ENCODE assay signal across 18 cellular contexts in genomic region chr19:29326351-29326750, GRCh38.
DNase-seq lines count a peak whose midpoint lies in the region; FAIRE-seq and TF ChIP-seq lines count a peak whose summit lies in the region.
"Had no signal": no experiment of that assay in that cellular context is flagged by ENCODE, and none has a peak within 500 bp of the region (broad histone marks: within the 10 kb centered on the region; RNA-seq: fewer than 3 reads in every experiment).

No MANE protein-coding gene starts in this region.

- H3K27me3 ChIP-seq in astrocyte (ENCODE audit: insufficient read depth, low read length) = no peaks in the 10 kb centered on the region
- H3K27me3 ChIP-seq in sigmoid colon = no peaks in the 10 kb centered on the region
- H3K27me3 ChIP-seq: Peyer's patch, SJSA1 had no signal

- H4K20me1 ChIP-seq in astrocyte (ENCODE audit: insufficient read depth, low read length) = no peaks in the 10 kb centered on the region

- WGBS in sigmoid colon, 2 donors = 69 to 70% methylated on average over 4 of the region's 4 CpGs

- H3K9me3 Mint-ChIP-seq in astrocyte (ENCODE audit: unreplicated experiment) = peaks cover 5% of the 10 kb centered on the region

- H3K9ac ChIP-seq in astrocyte (ENCODE audit: low read length) = no peak overlapping the region

- no peak overlapping the region for H2AFZ ChIP-seq in astrocyte (ENCODE audit: low read depth, low read length)

- CTCF ChIA-PET in HEK293 (lab: Yijun Ruan, JAX) = interaction anchor here (0.7 to 1.1 kb wide), 3 partner anchors 65 to 202 kb away, joined by 3 to 4 read pairs (median 3); no protein-coding TSS in a partner anchor

- POLR2A ChIA-PET in HEK293 (lab: Yijun Ruan, JAX) = no interaction called here

- H3K9me3 ChIP-seq in HEK293 (ENCODE audit: control insufficient read depth, insufficient read depth, low read depth, low read length) = no peaks in the 10 kb centered on the region
- H3K9me3 ChIP-seq in astrocyte (ENCODE audit: insufficient read depth, low read depth, low read length) = no peaks in the 10 kb centered on the region
- no peaks in the 10 kb centered on the region for H3K9me3 ChIP-seq in sigmoid colon
- H3K9me3 ChIP-seq: Peyer's patch, SJSA1 had no signal

- no peaks in the 10 kb centered on the region for H3K36me3 ChIP-seq in HEK293 (ENCODE audit: control insufficient read depth in 2 of 2, insufficient read depth in 1 of 2, low read length in 2 of 2)
- no peaks in the 10 kb centered on the region for H3K36me3 ChIP-seq in astrocyte (ENCODE audit: insufficient read depth, low read length)
- H3K36me3 ChIP-seq in sigmoid colon = no peaks in the 10 kb centered on the region
- H3K36me3 ChIP-seq: Peyer's patch, SJSA1 had no signal

- H3K27me3 Mint-ChIP-seq in astrocyte (ENCODE audit: low read depth, unreplicated experiment) = peaks cover 8% of the 10 kb centered on the region

- H3K27ac ChIP-seq in HEK293 (ENCODE audit: extremely low read depth, low read depth, low read length) = no peak overlapping the region
- no peak overlapping the region for H3K27ac ChIP-seq in astrocyte (ENCODE audit: low read depth, low read length)
- no peak overlapping the region for H3K27ac ChIP-seq in sigmoid colon
- H3K27ac ChIP-seq: Peyer's patch, SJSA1 had no signal

- no peak for FAIRE-seq in astrocyte (lab: Jason Lieb, UNC)
- FAIRE-seq: islet of Langerhans had no signal

- H3K27ac Mint-ChIP-seq in astrocyte (ENCODE audit: unreplicated experiment) = peak overlapping the region; percentile 49
- H3K27ac Mint-ChIP-seq: activated naive CD4-positive, alpha-beta T cell treated with anti-CD3 and anti-CD28 coated beads for 36 hours; T-cell had no signal

- no peak overlapping the region for H3K4me3 Mint-ChIP-seq in astrocyte (ENCODE audit: unreplicated experiment)
- H3K4me3 Mint-ChIP-seq: activated naive CD4-positive, alpha-beta T cell treated with anti-CD3 and anti-CD28 coated beads for 36 hours; activated T-cell treated with anti-CD3 and anti-CD28 coated beads, Interleukin-2, amount 50 U/mL, for 4 hours; T-cell had no signal

- H3K4me2 ChIP-seq in astrocyte (ENCODE audit: low read length) = no peak overlapping the region

- TF ChIP-seq CTCF in HEK293 (tag by site-specific recombination; IDR thresholded peaks at IDR 0.05) (no peak), astrocyte (IDR thresholded peaks at IDR 0.05; ENCODE audit: insufficient read depth, low read depth, low read length) (no peak), sigmoid colon (IDR thresholded peaks at IDR 0.05) (no peak)

- H3K4me3 ChIP-seq in HEK293 (ENCODE audit: low read depth, low read length) (no peak overlapping the region), astrocyte (ENCODE audit: insufficient read depth, low read depth, low read length) (no peak overlapping the region), sigmoid colon (no peak overlapping the region)
- H3K4me3 ChIP-seq: Peyer's patch, SJSA1 had no signal

- H3K79me2 ChIP-seq in astrocyte (ENCODE audit: insufficient read depth, low read length) = no peaks in the 10 kb centered on the region

- TF ChIP-seq POLR2A in sigmoid colon (IDR thresholded peaks at IDR 0.05) = no peak

- H3K4me1 ChIP-seq in HEK293 (ENCODE audit: control insufficient read depth, insufficient read depth, low read length) = no peaks in the 10 kb centered on the region
- H3K4me1 ChIP-seq in astrocyte (ENCODE audit: insufficient read depth, low read length) = no peaks in the 10 kb centered on the region
- H3K4me1 ChIP-seq in sigmoid colon = no peaks in the 10 kb centered on the region
- H3K4me1 ChIP-seq: Peyer's patch, SJSA1 had no signal

- H3K36me3 Mint-ChIP-seq in astrocyte (ENCODE audit: low read depth, unreplicated experiment) = no peaks in the 10 kb centered on the region
- H3K36me3 Mint-ChIP-seq: T-cell had no signal

- DNase-seq in D341Med (ENCODE audit: low spot score) (peak; percentile 10), astrocyte (ENCODE audit: low read depth) (no peak), sigmoid colon (peak; percentile 28), amniotic stem cell (lab: John Stamatoyannopoulos, UW) (no peak), Kasumi-1 (lab: John Stamatoyannopoulos, UW) (no peak), NCI-H2227 treated with DMSO at 0.1 percent for 48 hours (lab: John Stamatoyannopoulos, UW) (no peak)
- DNase-seq: activated naive CD4-positive, alpha-beta T cell treated with anti-CD3 and anti-CD28 coated beads for 36 hours; activated T-cell treated with anti-CD3 and anti-CD28 coated beads, Interleukin-2, amount 50 U/mL, for 4 hours; GDM1; left ventricle myocardium superior; NCI-H146; NK-92 treated with Interleukin-12 subunit alpha and Interleukin-12 subunit beta, amount 100 ng/mL, for 24 hours; Peyer's patch; stimulated activated CD4-positive, alpha-beta T cell treated with anti-CD3 and anti-CD28 coated beads, Interleukin-2, amount 100 ng/mL, for 24 hours; T-cell had no signal

- peaks cover 13% of the 10 kb centered on the region for H3K4me1 Mint-ChIP-seq in astrocyte (ENCODE audit: low read depth, unreplicated experiment)

- no peak for TF ChIP-seq EP300 in sigmoid colon (IDR thresholded peaks at IDR 0.05)

- intact Hi-C loops in sigmoid colon (cut with DNase I) = no loop called here

TF ChIP-seq in HEK293, 187 proteins besides CTCF, POLR2A, EP300 and RAD21 (continues in another document):
- TF ChIP-seq ZXDB (tag by site-specific recombination; IDR thresholded peaks at IDR 0.05) = no peak
- TF ChIP-seq ZNF645 (tag by site-specific recombination; IDR thresholded peaks at IDR 0.05) = no peak
- peak; percentile 99 for TF ChIP-seq EGR2 (tag by site-specific recombination; IDR thresholded peaks at IDR 0.05; ENCODE audit: low read depth)
- peak; percentile 52; the same call in 1 of the 2 replicates for TF ChIP-seq ZNF341 (tag by site-specific recombination; IDR thresholded peaks at IDR 0.05; ENCODE audit: low read depth)
- TF ChIP-seq ZFHX2 (tag by site-specific recombination; conservative IDR thresholded peaks at IDR 0.05) = peak; percentile 98
- TF ChIP-seq BCL6B (tag by site-specific recombination; IDR thresholded peaks at IDR 0.05) = no peak
- no peak for TF ChIP-seq ZBTB20 (tag by site-specific recombination; IDR thresholded peaks at IDR 0.05)
- TF ChIP-seq ZBTB21 (tag by site-specific recombination; IDR thresholded peaks at IDR 0.05) = no peak
- no peak for TF ChIP-seq ZNF214 (tag by site-specific recombination; IDR thresholded peaks at IDR 0.05; ENCODE audit: borderline replicate concordance)
- TF ChIP-seq ZNF518A (tag by site-specific recombination; conservative IDR thresholded peaks at IDR 0.05; ENCODE audit: low read depth) = no peak
- no peak for TF ChIP-seq ZFP41 (tag by site-specific recombination; IDR thresholded peaks at IDR 0.05; ENCODE audit: borderline replicate concordance)
- TF ChIP-seq SP7 (tag by site-specific recombination; IDR thresholded peaks at IDR 0.05) = no peak

Comparison
In these comparisons a context has a peak if more than half of its experiments do, and no peak if none do; other contexts are left out.
1. DNase-seq: peak in D341Med (single experiment) and sigmoid colon (single experiment); none in astrocyte (single experiment), amniotic stem cell (single experiment), Kasumi-1 (0 of 2) and NCI-H2227 treated with DMSO at 0.1 percent for 48 hours (single experiment).